Comparison of ENCODE assay signal across 8 cellular contexts in the genomic region with DNA sequence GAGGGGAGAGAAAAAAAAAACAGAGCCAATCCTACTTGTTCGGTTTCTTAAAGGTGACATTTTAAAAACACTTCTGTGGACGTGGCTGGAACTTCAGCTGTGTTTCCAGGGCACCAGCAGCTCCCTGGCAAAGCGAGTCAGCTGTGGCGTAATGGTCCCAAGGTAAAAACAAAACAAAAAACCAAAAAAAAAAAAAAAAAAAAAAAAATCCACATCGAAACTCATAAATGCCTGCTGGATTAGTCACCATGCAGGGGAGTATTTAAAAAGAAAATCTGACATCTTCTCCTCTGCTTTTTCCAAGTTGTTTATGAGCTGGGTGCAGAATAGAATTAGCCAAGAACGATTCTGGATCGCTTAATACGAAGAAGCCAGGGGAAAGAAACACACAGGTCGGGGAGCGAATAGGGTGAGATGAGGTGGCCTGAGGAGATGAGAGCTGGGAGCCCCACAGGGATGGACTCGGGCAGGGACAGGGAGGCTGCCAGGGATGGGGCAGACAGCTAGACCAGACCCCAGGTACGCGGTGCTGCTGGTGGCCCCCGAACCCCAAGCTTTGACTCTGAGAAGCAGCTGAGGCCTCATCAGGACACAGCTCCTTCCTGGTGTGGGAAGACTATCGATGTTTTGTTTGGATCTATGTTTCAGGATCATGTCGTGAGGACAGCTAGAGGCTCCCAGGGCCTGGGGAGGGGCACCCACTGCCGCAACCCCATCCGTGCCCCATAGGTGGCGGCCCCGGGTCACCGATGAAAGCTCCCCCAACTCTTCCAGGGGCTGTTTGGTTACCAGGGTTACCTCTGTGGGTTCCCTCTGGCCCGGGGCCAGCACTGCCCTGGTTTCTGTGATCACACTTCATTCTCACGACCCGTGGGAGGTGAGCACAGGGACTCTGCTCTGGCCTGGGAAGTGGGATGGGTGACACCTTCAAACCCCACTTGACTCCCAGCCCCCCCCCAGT. TPM values are rescaled to one million over a fixed set of nuclear protein-coding genes. Genes with fewer than 3 reads are reported as not detected.
DNase-seq lines count a peak whose midpoint lies in the region; ATAC-seq and TF ChIP-seq lines count a peak whose summit lies in the region.

No MANE protein-coding gene starts in this region.

- no peaks in the 10 kb centered on the region for H4K20me1 ChIP-seq in GM23248 (ENCODE audit: insufficient read depth)
- H4K20me1 ChIP-seq in smooth muscle cell (ENCODE audit: low read depth), result peaks cover 4% of the 10 kb centered on the region

- no peaks in the 10 kb centered on the region; the same call in 1 of the 2 replicates for H3K9me3 ChIP-seq in AG04450 (ENCODE audit: control insufficient read depth, insufficient read depth, low read length)
- no peaks in the 10 kb centered on the region for H3K9me3 ChIP-seq in GM23248 (ENCODE audit: low read depth)
- no peaks in the 10 kb centered on the region for H3K9me3 ChIP-seq in RWPE2 (ENCODE audit: severe bottlenecking)
- no peaks in the 10 kb centered on the region for H3K9me3 ChIP-seq in smooth muscle cell (replicated peaks; ENCODE audit: low read depth)

- peak overlapping the region; percentile 63 for H3K4me2 ChIP-seq in GM23248 (ENCODE audit: unreplicated experiment)
- peak overlapping the region; percentile 44 for H3K4me2 ChIP-seq in smooth muscle cell

- H3K79me2 ChIP-seq in GM23248 (ENCODE audit: insufficient read depth) (no peaks in the 10 kb centered on the region), smooth muscle cell (ENCODE audit: low read depth) (no peaks in the 10 kb centered on the region)

- peak; percentile 50 for ATAC-seq in RWPE2 (ENCODE audit: low read depth)
- peak; percentile 4 to 8 for ATAC-seq in left cardiac atrium
- ATAC-seq in HG02938 (IDR thresholded peaks at IDR 0.05; ENCODE audit: unreplicated experiment), result no peak

- in situ Hi-C loops in GM23248 (cut with MboI), result no loop called here

- 21 to 25% methylated on average over 23 to 24 of the region's 24 CpGs for WGBS in GM23248 (ENCODE audit: low coverage in 1 of 2, low lambda C conversion rate in 2 of 2, missing lambda C conversion rate in 2 of 2), 2 experiments
- WGBS in smooth muscle cell (ENCODE audit: low lambda C conversion rate), result 48% methylated on average over 24 of the region's 24 CpGs

- POLR2A ChIA-PET in AG04450 (lab: Yijun Ruan, JAX), result interaction anchor here (0.6 to 1.8 kb wide), 7 partner anchors 9 to 830 kb away, joined by 3 to 22 read pairs (median 4); a partner anchor contains a TSS

- H2AFZ ChIP-seq in GM23248 (no peak overlapping the region), smooth muscle cell (ENCODE audit: low read depth) (no peak overlapping the region)

- H3F3A ChIP-seq in GM23248 (ENCODE audit: insufficient read depth) (peaks cover 27% of the 10 kb centered on the region), smooth muscle cell (ENCODE audit: low read depth) (peaks cover 10% of the 10 kb centered on the region)

- peak overlapping the region; percentile 99 for H3K27ac ChIP-seq in AG04450 (ENCODE audit: low read depth, low read length)
- H3K27ac ChIP-seq in GM23248, result peak overlapping the region; percentile 99
- peak overlapping the region; percentile 77 for H3K27ac ChIP-seq in RWPE2 (ENCODE audit: poor library complexity, severe bottlenecking)
- peak overlapping the region; percentile 85 for H3K27ac ChIP-seq in smooth muscle cell (ENCODE audit: low read depth)

- CTCF ChIA-PET in AG04450 (lab: Charles Lee), result interaction anchor here (0.6 to 3.5 kb wide), 12 partner anchors 9 to 1697 kb away, joined by 3 to 35 read pairs (median 6); a partner anchor contains a TSS

- no peaks in the 10 kb centered on the region for H3K9me2 ChIP-seq in GM23248 (ENCODE audit: insufficient read depth)

- H3K4me3 ChIP-seq in AG04450 (ENCODE audit: low read depth, low read length) (peak overlapping the region; percentile 29), GM23248 (peak overlapping the region; percentile 51), RWPE2 (ENCODE audit: severe bottlenecking) (no peak overlapping the region), smooth muscle cell (no peak overlapping the region)

- intact Hi-C loops in left cardiac atrium (cut with DNase I), result no loop called here

- peaks cover 21% of the 10 kb centered on the region; the same call in 1 of the 2 replicates for H3K36me3 ChIP-seq in GM23248 (ENCODE audit: low read depth)
- peaks cover 43% of the 10 kb centered on the region for H3K36me3 ChIP-seq in RWPE2 (ENCODE audit: low read depth)
- no peaks in the 10 kb centered on the region for H3K36me3 ChIP-seq in smooth muscle cell (ENCODE audit: low read depth)

- TF ChIP-seq CTCF in AG04450 (IDR thresholded peaks at IDR 0.05; ENCODE audit: low read depth, low read length), result peak; percentile 47
- TF ChIP-seq CTCF in RWPE2 (IDR thresholded peaks at IDR 0.05; ENCODE audit: poor library complexity, severe bottlenecking), result peak; percentile 35
- peak; percentile 40 for TF ChIP-seq CTCF in smooth muscle cell (IDR thresholded peaks at IDR 0.05; ENCODE audit: borderline replicate concordance, insufficient read depth, poor library complexity, severe bottlenecking)

- peak; percentile 78 for DNase-seq in AG04450 (ENCODE audit: low read depth, low spot score)
- DNase-seq in GM23248, result peak; percentile 92
- peak; percentile 66 for DNase-seq in RWPE2 (ENCODE audit: low spot score)
- DNase-seq in activated naive CD4-positive, alpha-beta T cell treated with anti-CD3 and anti-CD28 coated beads, Interleukin-2, amount 50 U/mL, for 16 hours, result peak; percentile 65
- peak; percentile 32 for DNase-seq in left cardiac atrium
- peak; percentile 15 for DNase-seq in smooth muscle cell (lab: John Stamatoyannopoulos, UW; ENCODE audit: unreplicated experiment)
- DNase-seq in DMS153 (lab: John Stamatoyannopoulos, UW), result no peak

- H3K27me3 ChIP-seq in AG04450 (ENCODE audit: control insufficient read depth, insufficient read depth, low read length), result no peaks in the 10 kb centered on the region
- no peaks in the 10 kb centered on the region for H3K27me3 ChIP-seq in GM23248 (replicated peaks; ENCODE audit: insufficient read depth)
- no peaks in the 10 kb centered on the region for H3K27me3 ChIP-seq in RWPE2 (ENCODE audit: insufficient read depth, poor library complexity, severe bottlenecking)
- H3K27me3 ChIP-seq in smooth muscle cell (ENCODE audit: low read depth), result no peaks in the 10 kb centered on the region

- peak overlapping the region; percentile 87 for H3K9ac ChIP-seq in GM23248
- H3K9ac ChIP-seq in smooth muscle cell (ENCODE audit: low read depth), result peak overlapping the region; percentile 66

- H3K4me1 ChIP-seq in GM23248 (ENCODE audit: insufficient read depth) (peaks cover 26% of the 10 kb centered on the region), RWPE2 (ENCODE audit: insufficient read depth, poor library complexity, severe bottlenecking) (peaks cover 15% of the 10 kb centered on the region), smooth muscle cell (ENCODE audit: low read depth) (no peaks in the 10 kb centered on the region)

RNA-seq across cellular contexts. Expression of a gene that starts 3.1 kb away (rescaled TPM):
- polyA plus RNA-seq in AG04450 (2011; rRNA removed) (0.95 and 2.2 TPM in 2 replicates), GM23248 (2016; fragmentation: Nextera tagmentation; extraction: Ambion mirVana) (3.3 and 3.4 TPM in 2 replicates), smooth muscle cell (25.4 and 26.0 TPM in 2 replicates)
- 0.78 and 1.0 TPM in 2 replicates for polyA minus RNA-seq in AG04450 (2011; rRNA and poly(A)+ RNA removed)
- total RNA-seq in GM23248 (2014; rRNA removed; shearing (Covaris generic)), result 3.5 and 9.0 TPM in 2 replicates
- total RNA-seq in left cardiac atrium (under 1 TPM; 0.91 to 0.97 TPM), smooth muscle cell (4.8 and 6.0 TPM in 2 replicates)

RNA-seq across cellular contexts. Expression of a gene that starts 8.9 kb away (rescaled TPM):
- polyA plus RNA-seq in AG04450 (2011; rRNA removed) (12.1 and 17.7 TPM in 2 replicates), GM23248 (2016; fragmentation: Nextera tagmentation; extraction: Ambion mirVana) (47.2 and 49.4 TPM in 2 replicates), smooth muscle cell (35.0 and 35.3 TPM in 2 replicates)
- 8.7 and 11.0 TPM in 2 replicates for polyA minus RNA-seq in AG04450 (2011; rRNA and poly(A)+ RNA removed)
- 20.5 and 33.7 TPM in 2 replicates for total RNA-seq in GM23248 (2014; rRNA removed; shearing (Covaris generic))
- total RNA-seq in left cardiac atrium (10 to 100 TPM in 1 of 2 donors, 1 to 10 TPM in 1; 9.6 to 13.9 TPM), smooth muscle cell (9.5 and 18.2 TPM in 2 replicates)

RNA-seq across cellular contexts. Expression of a gene that starts 14.4 kb away (rescaled TPM):
- polyA plus RNA-seq in AG04450 (2011; rRNA removed), result 0.88 TPM in 1 of 2 replicates, not detected in the other
- not detected in 2 replicates for polyA minus RNA-seq in AG04450 (2011; rRNA and poly(A)+ RNA removed)
- 9.0 TPM in 1 of 2 replicates, not detected in the other for total RNA-seq in GM23248 (2014; rRNA removed; shearing (Covaris generic))
- polyA plus RNA-seq in GM23248 (2016; fragmentation: Nextera tagmentation; extraction: Ambion mirVana), result 24.3 and 30.6 TPM in 2 replicates
- total RNA-seq in left cardiac atrium, result 10 to 100 TPM in 1 of 2 donors, 1 to 10 TPM in 1; 9.7 to 13.6 TPM
- 18.7 and 20.7 TPM in 2 replicates for total RNA-seq in smooth muscle cell
- 44.0 and 46.6 TPM in 2 replicates for polyA plus RNA-seq in smooth muscle cell

RNA-seq across cellular contexts. Expression of a gene that starts 14.4 kb away (rescaled TPM):
- 42.0 and 43.3 TPM in 2 replicates for polyA plus RNA-seq in AG04450 (2011; rRNA removed)
- polyA minus RNA-seq in AG04450 (2011; rRNA and poly(A)+ RNA removed), result 26.6 and 27.2 TPM in 2 replicates
- 53.1 and 66.8 TPM in 2 replicates for total RNA-seq in GM23248 (2014; rRNA removed; shearing (Covaris generic))
- 25.8 and 28.6 TPM in 2 replicates for polyA plus RNA-seq in GM23248 (2016; fragmentation: Nextera tagmentation; extraction: Ambion mirVana)
- total RNA-seq in left cardiac atrium, result 10 to 100 TPM; 70.6 to 73.8 TPM
- 25.1 and 27.1 TPM in 2 replicates for total RNA-seq in smooth muscle cell
- 21.8 and 39.3 TPM in 2 replicates for polyA plus RNA-seq in smooth muscle cell

RNA-seq across cellular contexts. Expression of a gene that starts 25.3 kb away (rescaled TPM):
- 5.6 and 6.2 TPM in 2 replicates for polyA plus RNA-seq in AG04450 (2011; rRNA removed)
- polyA minus RNA-seq in AG04450 (2011; rRNA and poly(A)+ RNA removed), result 9.0 and 9.8 TPM in 2 replicates
- total RNA-seq in GM23248 (2014; rRNA removed; shearing (Covaris generic)), result 9.7 and 14.8 TPM in 2 replicates
- polyA plus RNA-seq in GM23248 (2016; fragmentation: Nextera tagmentation; extraction: Ambion mirVana), result 4.6 and 4.8 TPM in 2 replicates
- total RNA-seq in left cardiac atrium, result 10 to 100 TPM; 24.3 to 25.8 TPM
- total RNA-seq in smooth muscle cell, result 6.7 and 8.2 TPM in 2 replicates
- polyA plus RNA-seq in smooth muscle cell, result 9.2 and 13.1 TPM in 2 replicates

Comparison
In these comparisons a context has a peak if more than half of its experiments do, and no peak if none do; other contexts are left out.
1. H3K4me3 ChIP-seq: peak in AG04450 (single experiment) and GM23248 (single experiment); none in RWPE2 (single experiment) and smooth muscle cell (single experiment).
2. Peak in every context shown above with its lines, with median percentiles within 50 percentile points of each other: H3K27ac ChIP-seq and CTCF ChIP-seq.